1 cellular context compared by ENCODE assay signal in genomic region chr17:49390548-49391324, GRCh38.
A peak's percentile ranks its signal among the peaks of the same experiment; 100 is the strongest.
TF ChIP-seq lines count a peak whose summit lies in the region.

No MANE protein-coding gene starts in this region.

TF ChIP-seq in HepG2, 621 proteins besides CTCF, POLR2A, EP300 and RAD21 (continued from another document and continues in another):
- no peak for TF ChIP-seq ZNF276 (CRISPR knock-in tag; IDR thresholded peaks at IDR 0.05; ENCODE audit: low read depth)
- no peak for TF ChIP-seq TBL1XR1 (IDR thresholded peaks at IDR 0.05; ENCODE audit: borderline replicate concordance, low read length, partially characterized antibody)
- TF ChIP-seq RAD51 (IDR thresholded peaks at IDR 0.05; ENCODE audit: borderline replicate concordance) = no peak
- TF ChIP-seq THAP9 (CRISPR knock-in tag; IDR thresholded peaks at IDR 0.05; ENCODE audit: borderline replicate concordance) = peak; percentile 37; the same call in 1 of the 2 replicates
- no peak for TF ChIP-seq ISX (CRISPR knock-in tag; conservative IDR thresholded peaks at IDR 0.05)
- no peak for TF ChIP-seq REXO4 (CRISPR knock-in tag; IDR thresholded peaks at IDR 0.05; ENCODE audit: borderline replicate concordance)
- TF ChIP-seq, protein P1, sequence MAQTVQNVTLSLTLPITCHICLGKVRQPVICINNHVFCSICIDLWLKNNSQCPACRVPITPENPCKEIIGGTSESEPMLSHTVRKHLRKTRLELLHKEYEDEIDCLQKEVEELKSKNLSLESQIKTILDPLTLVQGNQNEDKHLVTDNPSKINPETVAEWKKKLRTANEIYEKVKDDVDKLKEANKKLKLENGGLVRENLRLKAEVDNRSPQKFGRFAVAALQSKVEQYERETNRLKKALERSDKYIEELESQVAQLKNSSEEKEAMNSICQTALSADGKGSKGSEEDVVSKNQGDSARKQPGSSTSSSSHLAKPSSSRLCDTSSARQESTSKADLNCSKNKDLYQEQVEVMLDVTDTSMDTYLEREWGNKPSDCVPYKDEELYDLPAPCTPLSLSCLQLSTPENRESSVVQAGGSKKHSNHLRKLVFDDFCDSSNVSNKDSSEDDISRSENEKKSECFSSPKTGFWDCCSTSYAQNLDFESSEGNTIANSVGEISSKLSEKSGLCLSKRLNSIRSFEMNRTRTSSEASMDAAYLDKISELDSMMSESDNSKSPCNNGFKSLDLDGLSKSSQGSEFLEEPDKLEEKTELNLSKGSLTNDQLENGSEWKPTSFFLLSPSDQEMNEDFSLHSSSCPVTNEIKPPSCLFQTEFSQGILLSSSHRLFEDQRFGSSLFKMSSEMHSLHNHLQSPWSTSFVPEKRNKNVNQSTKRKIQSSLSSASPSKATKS (CRISPR knock-in tag; IDR thresholded peaks at IDR 0.05) = no peak
- no peak for TF ChIP-seq HOXA5 (CRISPR knock-in tag; IDR thresholded peaks at IDR 0.05)
- TF ChIP-seq, protein P2, sequence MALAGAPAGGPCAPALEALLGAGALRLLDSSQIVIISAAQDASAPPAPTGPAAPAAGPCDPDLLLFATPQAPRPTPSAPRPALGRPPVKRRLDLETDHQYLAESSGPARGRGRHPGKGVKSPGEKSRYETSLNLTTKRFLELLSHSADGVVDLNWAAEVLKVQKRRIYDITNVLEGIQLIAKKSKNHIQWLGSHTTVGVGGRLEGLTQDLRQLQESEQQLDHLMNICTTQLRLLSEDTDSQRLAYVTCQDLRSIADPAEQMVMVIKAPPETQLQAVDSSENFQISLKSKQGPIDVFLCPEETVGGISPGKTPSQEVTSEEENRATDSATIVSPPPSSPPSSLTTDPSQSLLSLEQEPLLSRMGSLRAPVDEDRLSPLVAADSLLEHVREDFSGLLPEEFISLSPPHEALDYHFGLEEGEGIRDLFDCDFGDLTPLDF (CRISPR knock-in tag; IDR thresholded peaks at IDR 0.05) = no peak
- peak; percentile 31 for TF ChIP-seq GABPA (IDR thresholded peaks at IDR 0.05; ENCODE audit: low read depth, low read length)
- TF ChIP-seq GABPA (CRISPR knock-in tag; IDR thresholded peaks at IDR 0.05; ENCODE audit: low read depth) = peak; percentile 82
- no peak for TF ChIP-seq RCOR2 (CRISPR knock-in tag; IDR thresholded peaks at IDR 0.05)
- TF ChIP-seq, protein P3, sequence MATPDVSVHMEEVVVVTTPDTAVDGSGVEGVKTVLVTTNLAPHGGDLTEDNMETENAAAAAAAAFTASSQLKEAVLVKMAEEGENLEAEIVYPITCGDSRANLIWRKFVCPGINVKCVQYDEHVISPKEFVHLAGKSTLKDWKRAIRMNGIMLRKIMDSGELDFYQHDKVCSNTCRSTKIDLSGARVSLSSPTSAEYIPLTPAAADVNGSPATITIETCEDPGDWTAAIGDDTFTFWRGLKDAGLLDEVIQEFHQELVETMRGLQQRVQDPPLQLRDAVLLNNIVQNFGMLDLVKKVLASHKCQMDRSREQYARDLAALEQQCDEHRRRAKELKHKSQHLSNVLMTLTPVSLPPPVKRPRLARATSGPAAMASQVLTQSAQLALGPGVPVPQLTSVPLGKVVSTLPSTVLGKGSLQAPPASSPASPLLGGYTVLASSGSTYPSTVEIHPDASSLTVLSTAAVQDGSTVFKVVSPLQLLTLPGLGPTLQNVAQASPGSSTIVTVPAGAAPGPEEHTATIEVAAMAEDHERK (CRISPR knock-in tag; IDR thresholded peaks at IDR 0.05; ENCODE audit: low read depth) = no peak
- TF ChIP-seq KLF12 (CRISPR knock-in tag; IDR thresholded peaks at IDR 0.05; ENCODE audit: borderline replicate concordance) = no peak
- no peak for TF ChIP-seq RFX1 (IDR thresholded peaks at IDR 0.05)
- TF ChIP-seq, protein P4, sequence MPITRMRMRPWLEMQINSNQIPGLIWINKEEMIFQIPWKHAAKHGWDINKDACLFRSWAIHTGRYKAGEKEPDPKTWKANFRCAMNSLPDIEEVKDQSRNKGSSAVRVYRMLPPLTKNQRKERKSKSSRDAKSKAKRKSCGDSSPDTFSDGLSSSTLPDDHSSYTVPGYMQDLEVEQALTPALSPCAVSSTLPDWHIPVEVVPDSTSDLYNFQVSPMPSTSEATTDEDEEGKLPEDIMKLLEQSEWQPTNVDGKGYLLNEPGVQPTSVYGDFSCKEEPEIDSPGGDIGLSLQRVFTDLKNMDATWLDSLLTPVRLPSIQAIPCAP (CRISPR knock-in tag; IDR thresholded peaks at IDR 0.05; ENCODE audit: low read depth) = no peak
- TF ChIP-seq ZNF740 (CRISPR knock-in tag; IDR thresholded peaks at IDR 0.05) = no peak
- peak; percentile 10; the same call in 1 of the 2 replicates for TF ChIP-seq ZBTB38 (CRISPR knock-in tag; IDR thresholded peaks at IDR 0.05)
- no peak for TF ChIP-seq ZBTB1 (CRISPR knock-in tag; IDR thresholded peaks at IDR 0.05; ENCODE audit: borderline replicate concordance)
- TF ChIP-seq, protein P5, sequence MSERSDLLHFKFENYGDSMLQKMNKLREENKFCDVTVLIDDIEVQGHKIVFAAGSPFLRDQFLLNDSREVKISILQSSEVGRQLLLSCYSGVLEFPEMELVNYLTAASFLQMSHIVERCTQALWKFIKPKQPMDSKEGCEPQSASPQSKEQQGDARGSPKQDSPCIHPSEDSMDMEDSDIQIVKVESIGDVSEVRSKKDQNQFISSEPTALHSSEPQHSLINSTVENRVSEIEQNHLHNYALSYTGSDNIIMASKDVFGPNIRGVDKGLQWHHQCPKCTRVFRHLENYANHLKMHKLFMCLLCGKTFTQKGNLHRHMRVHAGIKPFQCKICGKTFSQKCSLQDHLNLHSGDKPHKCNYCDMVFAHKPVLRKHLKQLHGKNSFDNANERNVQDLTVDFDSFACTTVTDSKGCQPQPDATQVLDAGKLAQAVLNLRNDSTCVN (CRISPR knock-in tag; IDR thresholded peaks at IDR 0.05; ENCODE audit: borderline replicate concordance) = 0 out of 2 replicates have a peak, but pooled peaks have one; percentile 65
- TF ChIP-seq POGZ (CRISPR knock-in tag; IDR thresholded peaks at IDR 0.05) = peak; percentile 59; the same call in 1 of the 2 replicates
- no peak for TF ChIP-seq GZF1 (CRISPR knock-in tag; IDR thresholded peaks at IDR 0.05)
- TF ChIP-seq RARA (CRISPR knock-in tag; IDR thresholded peaks at IDR 0.05) = no peak; the same call in 1 of the 2 replicates
- peak; percentile 28; the same call in 1 of the 2 replicates for TF ChIP-seq FOXP4 (CRISPR knock-in tag; IDR thresholded peaks at IDR 0.05)
- TF ChIP-seq, protein P6, sequence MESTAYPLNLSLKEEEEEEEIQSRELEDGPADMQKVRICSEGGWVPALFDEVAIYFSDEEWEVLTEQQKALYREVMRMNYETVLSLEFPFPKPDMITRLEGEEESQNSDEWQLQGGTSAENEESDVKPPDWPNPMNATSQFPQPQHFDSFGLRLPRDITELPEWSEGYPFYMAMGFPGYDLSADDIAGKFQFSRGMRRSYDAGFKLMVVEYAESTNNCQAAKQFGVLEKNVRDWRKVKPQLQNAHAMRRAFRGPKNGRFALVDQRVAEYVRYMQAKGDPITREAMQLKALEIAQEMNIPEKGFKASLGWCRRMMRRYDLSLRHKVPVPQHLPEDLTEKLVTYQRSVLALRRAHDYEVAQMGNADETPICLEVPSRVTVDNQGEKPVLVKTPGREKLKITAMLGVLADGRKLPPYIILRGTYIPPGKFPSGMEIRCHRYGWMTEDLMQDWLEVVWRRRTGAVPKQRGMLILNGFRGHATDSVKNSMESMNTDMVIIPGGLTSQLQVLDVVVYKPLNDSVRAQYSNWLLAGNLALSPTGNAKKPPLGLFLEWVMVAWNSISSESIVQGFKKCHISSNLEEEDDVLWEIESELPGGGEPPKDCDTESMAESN (CRISPR knock-in tag; conservative IDR thresholded peaks at IDR 0.05) = no peak
- TF ChIP-seq XRCC5 (optimal IDR thresholded peaks at IDR 0.05; ENCODE audit: low read length) = peak; percentile 17
- TF ChIP-seq, protein P7, sequence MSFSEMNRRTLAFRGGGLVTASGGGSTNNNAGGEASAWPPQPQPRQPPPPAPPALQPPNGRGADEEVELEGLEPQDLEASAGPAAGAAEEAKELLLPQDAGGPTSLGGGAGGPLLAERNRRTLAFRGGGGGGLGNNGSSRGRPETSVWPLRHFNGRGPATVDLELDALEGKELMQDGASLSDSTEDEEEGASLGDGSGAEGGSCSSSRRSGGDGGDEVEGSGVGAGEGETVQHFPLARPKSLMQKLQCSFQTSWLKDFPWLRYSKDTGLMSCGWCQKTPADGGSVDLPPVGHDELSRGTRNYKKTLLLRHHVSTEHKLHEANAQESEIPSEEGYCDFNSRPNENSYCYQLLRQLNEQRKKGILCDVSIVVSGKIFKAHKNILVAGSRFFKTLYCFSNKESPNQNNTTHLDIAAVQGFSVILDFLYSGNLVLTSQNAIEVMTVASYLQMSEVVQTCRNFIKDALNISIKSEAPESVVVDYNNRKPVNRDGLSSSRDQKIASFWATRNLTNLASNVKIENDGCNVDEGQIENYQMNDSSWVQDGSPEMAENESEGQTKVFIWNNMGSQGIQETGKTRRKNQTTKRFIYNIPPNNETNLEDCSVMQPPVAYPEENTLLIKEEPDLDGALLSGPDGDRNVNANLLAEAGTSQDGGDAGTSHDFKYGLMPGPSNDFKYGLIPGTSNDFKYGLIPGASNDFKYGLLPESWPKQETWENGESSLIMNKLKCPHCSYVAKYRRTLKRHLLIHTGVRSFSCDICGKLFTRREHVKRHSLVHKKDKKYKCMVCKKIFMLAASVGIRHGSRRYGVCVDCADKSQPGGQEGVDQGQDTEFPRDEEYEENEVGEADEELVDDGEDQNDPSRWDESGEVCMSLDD (CRISPR knock-in tag; IDR thresholded peaks at IDR 0.05; ENCODE audit: borderline replicate concordance) = peak; percentile 53; the same call in 1 of the 2 replicates
- TF ChIP-seq PAXIP1 (CRISPR knock-in tag; conservative IDR thresholded peaks at IDR 0.05) = no peak; the same call in 1 of the 2 replicates
